Comparison of ENCODE assay signal across 8 cellular contexts in genomic region chr9:6757132-6757987, GRCh38. TPM values are rescaled to one million over a fixed set of nuclear protein-coding genes. Genes with fewer than 3 reads are reported as not detected.
DNase-seq lines count a peak whose midpoint lies in the region; ATAC-seq and TF ChIP-seq lines count a peak whose summit lies in the region.

KDM4C (plus strand) TSS chr9:6757973; CDS start chr9:6792989, 35,016 bp downstream.

- H3K27me3 ChIP-seq in DND-41 (ENCODE audit: insufficient read depth, low read length, poor library complexity) (no peaks in the 10 kb centered on the region), fibroblast of lung (ENCODE audit: control insufficient read depth, insufficient read depth, low read length) (no peaks in the 10 kb centered on the region)

- H3K9me3 Mint-ChIP-seq in activated T-helper 2 cell treated with anti-CD3 and anti-CD28 coated beads, Interferon-gamma antibody, Interleukin-2, Interleukin-4, amounts not matched to agents 10 μg/mL and 5 μg/mL and 100 μg/mL, durations not matched to agents 14 hours and 24 hours and 36 hours, result no peaks in the 10 kb centered on the region
- H3K9me3 Mint-ChIP-seq in naive thymus-derived CD8-positive, alpha-beta T cell, result no peaks in the 10 kb centered on the region
- no peaks in the 10 kb centered on the region for H3K9me3 Mint-ChIP-seq in stimulated activated naive B cell treated with anti-CD40 and anti-IgM and Interleukin-4, amounts not matched to agents 10 μg/mL and 1 μg/mL and 100 μg/mL, for 72 hours

- H3K27ac ChIP-seq in DND-41 (ENCODE audit: low read length), result peak within 1 kb of the TSS; percentile 100
- peak within 1 kb of the TSS; percentile 93 for H3K27ac ChIP-seq in KOPT-K1 (ENCODE audit: low read depth, low read length, poor library complexity, severe bottlenecking)
- H3K27ac ChIP-seq in fibroblast of lung (ENCODE audit: insufficient read depth, low read length), result peak within 1 kb of the TSS; percentile 99

- H3K4me2 ChIP-seq in DND-41 (ENCODE audit: insufficient read depth, low read length) (peak within 1 kb of the TSS; percentile 96), fibroblast of lung (ENCODE audit: extremely low read depth, insufficient read depth, low read length) (peak within 1 kb of the TSS; percentile 89)

- no peaks in the 10 kb centered on the region for H4K20me1 ChIP-seq in DND-41 (ENCODE audit: insufficient read depth, low read length)
- no peaks in the 10 kb centered on the region for H4K20me1 ChIP-seq in fibroblast of lung (ENCODE audit: control insufficient read depth, extremely low read depth, insufficient read depth, low read length)

- H3K4me3 Mint-ChIP-seq in activated T-helper 2 cell treated with anti-CD3 and anti-CD28 coated beads, Interferon-gamma antibody, Interleukin-2, Interleukin-4, amounts not matched to agents 10 μg/mL and 5 μg/mL and 100 μg/mL, durations not matched to agents 14 hours and 24 hours and 36 hours (ENCODE audit: low read depth), result peak within 1 kb of the TSS; percentile 97
- peak within 1 kb of the TSS; percentile 90 to 99 (median 96) for H3K4me3 Mint-ChIP-seq in naive thymus-derived CD8-positive, alpha-beta T cell
- H3K4me3 Mint-ChIP-seq in stimulated activated naive B cell treated with anti-CD40 and anti-IgM and Interleukin-4, amounts not matched to agents 10 μg/mL and 1 μg/mL and 100 μg/mL, for 72 hours, result peak within 1 kb of the TSS; percentile 91 to 98

- no peaks in the 10 kb centered on the region; the same call in 1 of the 2 replicates for H3K36me3 ChIP-seq in DND-41 (ENCODE audit: insufficient read depth, low read length)
- H3K36me3 ChIP-seq in KOPT-K1 (ENCODE audit: insufficient read depth, low read length), result no peaks in the 10 kb centered on the region
- no peaks in the 10 kb centered on the region for H3K36me3 ChIP-seq in fibroblast of lung (ENCODE audit: control insufficient read depth, insufficient read depth, low read length)

- H3K4me1 ChIP-seq in DND-41 (ENCODE audit: insufficient read depth, low read length) (peaks cover 28% of the 10 kb centered on the region), fibroblast of lung (ENCODE audit: control insufficient read depth, extremely low read depth, insufficient read depth, low read length) (peaks cover 4% of the 10 kb centered on the region)

- H3K79me2 ChIP-seq in DND-41 (ENCODE audit: insufficient read depth, low read length) (peaks cover 39% of the 10 kb centered on the region), fibroblast of lung (ENCODE audit: control insufficient read depth, insufficient read depth, low read length) (peaks cover 24% of the 10 kb centered on the region)

- peak within 1 kb of the TSS; percentile 100 for H3K27ac Mint-ChIP-seq in activated T-helper 2 cell treated with anti-CD3 and anti-CD28 coated beads, Interferon-gamma antibody, Interleukin-2, Interleukin-4, amounts not matched to agents 10 μg/mL and 5 μg/mL and 100 μg/mL, durations not matched to agents 14 hours and 24 hours and 36 hours
- peak within 1 kb of the TSS; percentile 99 to 100 (median 99) for H3K27ac Mint-ChIP-seq in naive thymus-derived CD8-positive, alpha-beta T cell
- peak within 1 kb of the TSS; percentile 100 for H3K27ac Mint-ChIP-seq in stimulated activated naive B cell treated with anti-CD40 and anti-IgM and Interleukin-4, amounts not matched to agents 10 μg/mL and 1 μg/mL and 100 μg/mL, for 72 hours

- H2AFZ ChIP-seq in DND-41 (ENCODE audit: low read depth, low read length) (peak within 1 kb of the TSS; percentile 94), fibroblast of lung (ENCODE audit: low read length) (peak within 1 kb of the TSS; percentile 76)

- no peaks in the 10 kb centered on the region for H3K27me3 Mint-ChIP-seq in activated T-helper 2 cell treated with anti-CD3 and anti-CD28 coated beads, Interferon-gamma antibody, Interleukin-2, Interleukin-4, amounts not matched to agents 10 μg/mL and 5 μg/mL and 100 μg/mL, durations not matched to agents 14 hours and 24 hours and 36 hours (ENCODE audit: low read depth)
- H3K27me3 Mint-ChIP-seq in naive thymus-derived CD8-positive, alpha-beta T cell, result peaks cover 0 to 2% (median 0%) of the 10 kb centered on the region in 5 donors
- no peaks in the 10 kb centered on the region for H3K27me3 Mint-ChIP-seq in stimulated activated naive B cell treated with anti-CD40 and anti-IgM and Interleukin-4, amounts not matched to agents 10 μg/mL and 1 μg/mL and 100 μg/mL, for 72 hours

- POLR2A ChIA-PET in naive thymus-derived CD8-positive, alpha-beta T cell (lab: Charles Lee), result interaction anchor here (0.6 to 5.8 kb wide), 41 partner anchors 9 to 1965 kb away, joined by 3 to 135 read pairs (median 4); partner anchors contain the start of genes RANBP6, RCL1, RIC1 and UHRF2

- ATAC-seq in DND-41 (ENCODE audit: insufficient read depth, low read depth) (peak; percentile 83), GM21825 (IDR thresholded peaks at IDR 0.05; ENCODE audit: unreplicated experiment) (peak; percentile 76)
- peak; percentile 77 to 78 for ATAC-seq in naive thymus-derived CD8-positive, alpha-beta T cell
- ATAC-seq in stimulated activated naive B cell treated with anti-CD40 and anti-IgM and Interleukin-4, amounts not matched to agents 10 μg/mL and 1 μg/mL and 100 μg/mL, for 72 hours (replicated peaks), result peak; percentile 85 to 86

- H3K36me3 Mint-ChIP-seq in activated T-helper 2 cell treated with anti-CD3 and anti-CD28 coated beads, Interferon-gamma antibody, Interleukin-2, Interleukin-4, amounts not matched to agents 10 μg/mL and 5 μg/mL and 100 μg/mL, durations not matched to agents 14 hours and 24 hours and 36 hours (ENCODE audit: low read depth), result peaks cover 11% of the 10 kb centered on the region
- peaks cover 0 to 4% (median 0%) of the 10 kb centered on the region in 3 donors for H3K36me3 Mint-ChIP-seq in naive thymus-derived CD8-positive, alpha-beta T cell
- H3K36me3 Mint-ChIP-seq in stimulated activated naive B cell treated with anti-CD40 and anti-IgM and Interleukin-4, amounts not matched to agents 10 μg/mL and 1 μg/mL and 100 μg/mL, for 72 hours, result peaks cover 3 to 5% of the 10 kb centered on the region in 2 donors

- no peaks in the 10 kb centered on the region for H3K9me3 ChIP-seq in DND-41 (ENCODE audit: insufficient read depth, low read length, severe bottlenecking)
- no peaks in the 10 kb centered on the region for H3K9me3 ChIP-seq in KOPT-K1 (ENCODE audit: insufficient read depth, low read length, poor library complexity, severe bottlenecking)
- no peaks in the 10 kb centered on the region for H3K9me3 ChIP-seq in fibroblast of lung (ENCODE audit: control insufficient read depth, insufficient read depth, low read depth, low read length)

- H3K9ac ChIP-seq in DND-41 (ENCODE audit: low read depth, low read length) (peak within 1 kb of the TSS; percentile 85), fibroblast of lung (ENCODE audit: insufficient read depth, low read length) (peak within 1 kb of the TSS; percentile 85)

- peaks cover 16% of the 10 kb centered on the region for H3K4me1 Mint-ChIP-seq in activated T-helper 2 cell treated with anti-CD3 and anti-CD28 coated beads, Interferon-gamma antibody, Interleukin-2, Interleukin-4, amounts not matched to agents 10 μg/mL and 5 μg/mL and 100 μg/mL, durations not matched to agents 14 hours and 24 hours and 36 hours (ENCODE audit: low read depth)
- peaks cover 9 to 35% (median 30%) of the 10 kb centered on the region in 4 donors for H3K4me1 Mint-ChIP-seq in naive thymus-derived CD8-positive, alpha-beta T cell
- peaks cover 17 to 41% of the 10 kb centered on the region in 2 donors for H3K4me1 Mint-ChIP-seq in stimulated activated naive B cell treated with anti-CD40 and anti-IgM and Interleukin-4, amounts not matched to agents 10 μg/mL and 1 μg/mL and 100 μg/mL, for 72 hours

- intact Hi-C loops in activated T-helper 2 cell treated with anti-CD3 and anti-CD28 coated beads, Interferon-gamma antibody, Interleukin-2, Interleukin-4, amounts not matched to agents 10 μg/mL and 5 μg/mL and 100 μg/mL, durations not matched to agents 14 hours and 24 hours and 36 hours (cut with micrococcal nuclease), result loop anchor here (1.0 to 10.0 kb wide), 6 partner anchors 41 to 749 kb away; partner anchors contain the start of gene UHRF2

- H3K4me3 ChIP-seq in DND-41 (ENCODE audit: low read depth in 1 of 2, low read length in 2 of 2) (peak within 1 kb of the TSS; percentile 91 to 99), fibroblast of lung (replicated peaks in 1 of 4; ENCODE audit: control extremely low read depth in 1 of 4, insufficient read depth in 1 of 4, low read depth in 3 of 4, low read length in 4 of 4) (peak within 1 kb of the TSS; percentile 74 to 96 (median 84))

- DNase-seq in DND-41 (peak; percentile 93), RKO (ENCODE audit: low spot score) (peak; percentile 96), fibroblast of lung (ENCODE audit: low read depth in 2 of 2) (peak; percentile 94 to 96)
- peak; percentile 91 for DNase-seq in activated T-helper 2 cell treated with anti-CD3 and anti-CD28 coated beads, Interferon-gamma antibody, Interleukin-2, Interleukin-4, amounts not matched to agents 10 μg/mL and 5 μg/mL and 100 μg/mL, durations not matched to agents 14 hours and 24 hours and 36 hours (ENCODE audit: low spot score)
- peak; percentile 72 to 97 (median 94) for DNase-seq in naive thymus-derived CD8-positive, alpha-beta T cell
- peak; percentile 93 for DNase-seq in stimulated activated naive B cell treated with anti-CD40 and anti-IgM and Interleukin-4, amounts not matched to agents 10 μg/mL and 1 μg/mL and 100 μg/mL, for 72 hours

- no peak for TF ChIP-seq CTCF in DND-41 (IDR thresholded peaks at IDR 0.05; ENCODE audit: borderline replicate concordance, extremely low read depth, low read length, poor library complexity, severe bottlenecking)
- no peak for TF ChIP-seq CTCF in fibroblast of lung (conservative IDR thresholded peaks at IDR 0.05 in 1 of 2, IDR thresholded peaks at IDR 0.05 in 1 of 2; ENCODE audit: low read depth in 1 of 2, low read length in 2 of 2)

RNA-seq across cellular contexts. Expression of gene KDM4C, which starts in this region (rescaled TPM):
- total RNA-seq in activated T-helper 2 cell treated with anti-CD3 and anti-CD28 coated beads, Interferon-gamma antibody, Interleukin-2, Interleukin-4, amounts not matched to agents 10 μg/mL and 5 μg/mL and 100 μg/mL, durations not matched to agents 14 hours and 24 hours and 36 hours, result 36.0 and 38.4 TPM in 2 replicates
- total RNA-seq in fibroblast of lung, result 29.3 and 39.0 TPM in 2 replicates
- 11.1 and 13.0 TPM in 2 replicates for polyA plus RNA-seq in fibroblast of lung
- 7.2 and 8.5 TPM in 2 replicates for polyA plus RNA-seq in fibroblast of lung (2012)
- 8.9 and 10.1 TPM in 2 replicates for polyA minus RNA-seq in fibroblast of lung (ENCODE audit: low replicate concordance)
- 10 to 100 TPM; 74.5 to 83.6 TPM for total RNA-seq in naive thymus-derived CD8-positive, alpha-beta T cell
- polyA plus RNA-seq in naive thymus-derived CD8-positive, alpha-beta T cell, result 10 to 100 TPM; 27.5 to 27.8 (median 27.6) TPM

Comparison
In these comparisons a context has a peak if more than half of its experiments do, and no peak if none do; other contexts are left out.
1. Peak in every context shown above with its lines: DNase-seq, ATAC-seq, H3K4me3 ChIP-seq and H3K27ac ChIP-seq.